ENCODE assay signal across 1 cellular context in the genomic region with DNA sequence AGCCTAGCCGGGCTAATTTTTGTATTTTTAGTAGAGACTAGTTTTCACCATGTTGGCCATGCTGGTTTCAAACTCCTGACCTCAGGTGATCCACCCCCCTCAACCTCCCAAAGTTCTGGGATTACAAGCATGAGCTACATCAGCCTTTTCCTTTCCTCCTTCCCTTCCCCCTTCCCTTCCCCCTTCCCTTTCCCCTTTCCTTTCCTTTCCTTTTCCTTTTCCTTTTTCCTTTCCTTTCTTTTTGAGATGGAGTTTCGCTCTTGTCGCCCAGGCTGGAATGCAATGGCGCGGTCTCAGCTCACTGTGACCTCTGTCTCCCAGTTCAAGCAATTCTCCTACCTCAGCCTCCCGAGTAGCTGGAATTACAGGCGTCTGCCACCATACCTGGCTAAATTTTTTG. TPM values are rescaled to one million over a fixed set of nuclear protein-coding genes. Genes with fewer than 3 reads are reported as not detected.
"Had no signal": no experiment of that assay in that cellular context is flagged by ENCODE, and none has a peak within 500 bp of the region (broad histone marks: within the 10 kb centered on the region; RNA-seq: fewer than 3 reads in every experiment).

No MANE protein-coding gene starts in this region.

RNA-seq across cellular contexts. Expression of a gene that starts 55.3 kb away (rescaled TPM):
- total RNA-seq: GM23248 had no signal
